ENCODE assay signal across 17 cellular contexts in the genomic region with DNA sequence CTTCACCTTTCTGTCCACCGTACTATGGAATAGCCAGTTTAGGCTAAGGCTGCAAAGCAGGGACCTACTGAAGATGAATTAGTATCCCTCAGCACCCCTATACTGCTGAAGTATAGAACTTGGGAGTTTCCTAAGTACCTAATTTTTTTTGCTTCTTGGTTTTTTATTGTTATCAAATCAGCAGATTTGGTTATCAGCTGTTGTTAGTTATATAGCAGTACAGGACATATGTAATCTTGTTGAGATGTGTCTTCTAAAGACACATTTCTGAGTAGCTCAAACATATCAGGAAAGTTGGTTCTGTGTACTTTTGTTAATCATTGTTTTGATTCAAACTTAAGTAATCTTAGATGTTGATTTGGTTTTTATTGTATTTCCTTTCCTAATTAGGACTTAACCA. TPM values are rescaled to one million over a fixed set of nuclear protein-coding genes. Genes with fewer than 3 reads are reported as not detected.
DNase-seq lines count a peak whose midpoint lies in the region; ATAC-seq and TF ChIP-seq lines count a peak whose summit lies in the region.
"Had no signal": no experiment of that assay in that cellular context is flagged by ENCODE, and none has a peak within 500 bp of the region (broad histone marks: within the 10 kb centered on the region; RNA-seq: fewer than 3 reads in every experiment).

No MANE protein-coding gene starts in this region.

- H3K9me3 ChIP-seq in gastroesophageal sphincter: no peaks in the 10 kb centered on the region
- no peaks in the 10 kb centered on the region for H3K9me3 ChIP-seq in PC-3 (ENCODE audit: low read length)

- peak overlapping the region; percentile 55 to 100 (median 98) for H3K27ac ChIP-seq in gastroesophageal sphincter
- H3K27ac ChIP-seq in PC-3 (ENCODE audit: low read length): no peak overlapping the region

- H3K79me2 ChIP-seq in PC-3 (ENCODE audit: low read length): peaks cover 75% of the 10 kb centered on the region

- no peaks in the 10 kb centered on the region for H3K9me2 ChIP-seq in PC-3 (replicated peaks; ENCODE audit: low read length)

- H3K27me3 ChIP-seq in gastroesophageal sphincter: no peaks in the 10 kb centered on the region
- no peaks in the 10 kb centered on the region for H3K27me3 ChIP-seq in PC-3 (ENCODE audit: low read length)

- no peak for TF ChIP-seq EP300 in gastroesophageal sphincter (IDR thresholded peaks at IDR 0.05)

- no peaks in the 10 kb centered on the region for H3K9me3 Mint-ChIP-seq in activated naive CD4-positive, alpha-beta T cell treated with anti-CD3 and anti-CD28 coated beads, Interleukin-2, amount 50 U/mL, for 24 hours
- no peaks in the 10 kb centered on the region for H3K9me3 Mint-ChIP-seq in activated B cell treated with CpG ODN at 0.5 μM for 24 hours
- no peaks in the 10 kb centered on the region for H3K9me3 Mint-ChIP-seq in stimulated activated effector memory CD8-positive, alpha-beta T cell treated with anti-CD3 and anti-CD28 coated beads, Interleukin-12 subunit alpha, Interleukin-12 subunit beta, amount 100 ng/mL, for 72 hours
- H3K9me3 Mint-ChIP-seq: nephron progenitor cell had no signal

- H3K36me3 ChIP-seq in gastroesophageal sphincter (peaks cover 7 to 56% of the 10 kb centered on the region in 2 donors), PC-3 (ENCODE audit: low read depth, low read length) (peaks cover 41% of the 10 kb centered on the region)

- peaks cover 13% of the 10 kb centered on the region for H4K20me1 ChIP-seq in PC-3 (ENCODE audit: low read length)

- TF ChIP-seq CTCF in activated B cell treated with CpG ODN at 0.5 μM for 24 hours (IDR thresholded peaks at IDR 0.05): no peak
- no peak for TF ChIP-seq CTCF in gastroesophageal sphincter (IDR thresholded peaks at IDR 0.05)
- TF ChIP-seq CTCF in PC-3 (conservative IDR thresholded peaks at IDR 0.05; ENCODE audit: low read depth, low read length): no peak

- peaks cover 35% of the 10 kb centered on the region for H3K36me3 Mint-ChIP-seq in activated naive CD4-positive, alpha-beta T cell treated with anti-CD3 and anti-CD28 coated beads, Interleukin-2, amount 50 U/mL, for 24 hours
- H3K36me3 Mint-ChIP-seq in activated B cell treated with CpG ODN at 0.5 μM for 24 hours (ENCODE audit: low read depth): peaks cover 76% of the 10 kb centered on the region
- peaks cover 94% of the 10 kb centered on the region for H3K36me3 Mint-ChIP-seq in stimulated activated effector memory CD8-positive, alpha-beta T cell treated with anti-CD3 and anti-CD28 coated beads, Interleukin-12 subunit alpha, Interleukin-12 subunit beta, amount 100 ng/mL, for 72 hours

- H3K4me3 ChIP-seq in gastroesophageal sphincter (no peak overlapping the region), PC-3 (ENCODE audit: low read length) (no peak overlapping the region)

- H2AFZ ChIP-seq in PC-3 (ENCODE audit: low read length): no peak overlapping the region

- no TSS peak for BruUV-seq in PC-3 (replicated peaks; lab: Mats Ljungman, UMichigan)

- no peak overlapping the region for H3K4me2 ChIP-seq in PC-3 (ENCODE audit: low read length)

- ATAC-seq in activated B cell treated with CpG ODN at 0.5 μM for 24 hours (ENCODE audit: low read depth): no peak
- no peak for ATAC-seq in gastroesophageal sphincter
- ATAC-seq in stimulated activated effector memory CD8-positive, alpha-beta T cell treated with anti-CD3 and anti-CD28 coated beads, Interleukin-12 subunit alpha, Interleukin-12 subunit beta, amount 100 ng/mL, for 72 hours: no peak
- no peak for ATAC-seq in GM21381 (IDR thresholded peaks at IDR 0.05; ENCODE audit: unreplicated experiment)
- no peak for ATAC-seq in PC-3
- ATAC-seq in GM19351 (IDR thresholded peaks at IDR 0.05; ENCODE audit: unreplicated experiment): no peak

- no peaks in the 10 kb centered on the region for H3K27me3 Mint-ChIP-seq in activated naive CD4-positive, alpha-beta T cell treated with anti-CD3 and anti-CD28 coated beads, Interleukin-2, amount 50 U/mL, for 24 hours
- no peaks in the 10 kb centered on the region for H3K27me3 Mint-ChIP-seq in activated B cell treated with CpG ODN at 0.5 μM for 24 hours

- H3K27ac Mint-ChIP-seq in activated naive CD4-positive, alpha-beta T cell treated with anti-CD3 and anti-CD28 coated beads, Interleukin-2, amount 50 U/mL, for 24 hours: peak overlapping the region; percentile 92
- H3K27ac Mint-ChIP-seq in activated B cell treated with CpG ODN at 0.5 μM for 24 hours: peak overlapping the region; percentile 30
- peak overlapping the region; percentile 87 for H3K27ac Mint-ChIP-seq in stimulated activated effector memory CD8-positive, alpha-beta T cell treated with anti-CD3 and anti-CD28 coated beads, Interleukin-12 subunit alpha, Interleukin-12 subunit beta, amount 100 ng/mL, for 72 hours
- H3K27ac Mint-ChIP-seq: nephron progenitor cell had no signal

- peaks cover 8% of the 10 kb centered on the region for H3F3A ChIP-seq in PC-3 (ENCODE audit: low read length, unreplicated experiment)

- H3K4me1 Mint-ChIP-seq in activated naive CD4-positive, alpha-beta T cell treated with anti-CD3 and anti-CD28 coated beads, Interleukin-2, amount 50 U/mL, for 24 hours: peaks cover 80% of the 10 kb centered on the region
- H3K4me1 Mint-ChIP-seq in activated B cell treated with CpG ODN at 0.5 μM for 24 hours: peaks cover 84% of the 10 kb centered on the region
- peaks cover 66% of the 10 kb centered on the region for H3K4me1 Mint-ChIP-seq in stimulated activated effector memory CD8-positive, alpha-beta T cell treated with anti-CD3 and anti-CD28 coated beads, Interleukin-12 subunit alpha, Interleukin-12 subunit beta, amount 100 ng/mL, for 72 hours

- intact Hi-C loops in activated B cell treated with CpG ODN at 0.5 μM for 24 hours (cut with micrococcal nuclease) (no loop called here), PC-3 (cut with micrococcal nuclease) (no loop called here)

- TF ChIP-seq POLR2A in gastroesophageal sphincter (IDR thresholded peaks at IDR 0.05): no peak

- H3K4me1 ChIP-seq in gastroesophageal sphincter (peaks cover 11 to 89% (median 16%) of the 10 kb centered on the region in 3 donors), PC-3 (ENCODE audit: insufficient read depth, low read length) (peaks cover 67% of the 10 kb centered on the region)

- peak overlapping the region; percentile 66 for H3K4me3 Mint-ChIP-seq in activated naive CD4-positive, alpha-beta T cell treated with anti-CD3 and anti-CD28 coated beads, Interleukin-2, amount 50 U/mL, for 24 hours
- no peak overlapping the region for H3K4me3 Mint-ChIP-seq in activated B cell treated with CpG ODN at 0.5 μM for 24 hours
- H3K4me3 Mint-ChIP-seq in stimulated activated effector memory CD8-positive, alpha-beta T cell treated with anti-CD3 and anti-CD28 coated beads, Interleukin-12 subunit alpha, Interleukin-12 subunit beta, amount 100 ng/mL, for 72 hours: peak overlapping the region; percentile 48
- H3K4me3 Mint-ChIP-seq: nephron progenitor cell had no signal

- POLR2A ChIA-PET in activated B cell treated with CpG ODN at 0.5 μM for 24 hours (lab: Charles Lee): interaction anchor here (1.0 to 9.2 kb wide), 2 partner anchors 9 to 332 kb away, joined by 3 to 166 read pairs; partner anchors contain the start of gene MYL12B
- POLR2A ChIA-PET in PC-3 (lab: Charles Lee; ENCODE audit: unreplicated experiment): no interaction called here

- H3K9ac ChIP-seq in PC-3 (ENCODE audit: low read length): no peak overlapping the region

- no peak for DNase-seq in activated naive CD4-positive, alpha-beta T cell treated with anti-CD3 and anti-CD28 coated beads, Interleukin-2, amount 50 U/mL, for 16 hours
- no peak for DNase-seq in activated B cell treated with CpG ODN at 0.5 μM for 24 hours
- no peak for DNase-seq in stimulated activated effector memory CD8-positive, alpha-beta T cell treated with anti-CD3 and anti-CD28 coated beads, Interleukin-12 subunit alpha, Interleukin-12 subunit beta, amount 100 ng/mL, for 72 hours (ENCODE audit: low spot score in 2 of 2)
- DNase-seq in PC-3: no peak
- DNase-seq: activated CD4-positive, CD25-positive, alpha-beta regulatory T cell; activated naive CD4-positive, alpha-beta T cell treated with Interleukin-2 at 50 U/mL for 16 hours; AML-193; cortex of kidney; foreskin fibroblast; KBM-7; NCI-H1694 treated with DMSO at 0.1 percent for 48 hours; NCI-H748 treated with DMSO at 0.1 percent for 48 hours; nephron progenitor cell had no signal

- CTCF ChIA-PET in activated B cell treated with CpG ODN at 0.5 μM for 24 hours (lab: Charles Lee): interaction anchor here (3.8 kb wide), 1 partner anchor 413 kb away, joined by 14 read pairs; no protein-coding TSS in a partner anchor
- CTCF ChIA-PET in PC-3 (lab: Charles Lee): no interaction called here

- WGBS in gastroesophageal sphincter (ENCODE audit: low coverage in 1 of 2), 2 donors: 100% methylated on average over 1 of the region's 1 CpG

RNA-seq across cellular contexts. Expression of gene MYL12A, which starts 5.2 kb away (rescaled TPM):
- total RNA-seq in activated B cell treated with CpG ODN at 0.5 μM for 24 hours (394 and 395 TPM in 2 replicates), gastroesophageal sphincter (100 to 1,000 TPM; 193 to 582 (median 307) TPM), PC-3 (2014; rRNA removed) (254 and 329 TPM in 2 replicates)

RNA-seq across cellular contexts. Expression of gene MYL12B, which starts 9.1 kb away (rescaled TPM):
- total RNA-seq in activated B cell treated with CpG ODN at 0.5 μM for 24 hours (185 and 198 TPM in 2 replicates), gastroesophageal sphincter (100 to 1,000 TPM; 148 to 354 (median 233) TPM), PC-3 (2014; rRNA removed) (233 and 308 TPM in 2 replicates)

RNA-seq across cellular contexts. Expression of gene MYOM1, which starts 33.1 kb away (rescaled TPM):
- total RNA-seq in activated B cell treated with CpG ODN at 0.5 μM for 24 hours (4.1 and 4.9 TPM in 2 replicates), gastroesophageal sphincter (10 to 100 TPM; 14.8 to 37.6 (median 24.6) TPM), PC-3 (2014; rRNA removed) (0.07 and 0.12 TPM in 2 replicates)

Comparison
In these comparisons a context has a peak if more than half of its experiments do, and no peak if none do; other contexts are left out.
1. H3K27ac Mint-ChIP-seq: peak in every context shown above with its lines; median percentile 92 in activated naive CD4-positive, alpha-beta T cell treated with anti-CD3 and anti-CD28 coated beads, Interleukin-2, amount 50 U/mL, for 24 hours; 87 in stimulated activated effector memory CD8-positive, alpha-beta T cell treated with anti-CD3 and anti-CD28 coated beads, Interleukin-12 subunit alpha, Interleukin-12 subunit beta, amount 100 ng/mL, for 72 hours; 30 in activated B cell treated with CpG ODN at 0.5 μM for 24 hours.